ENCODE assay signal across 16 cellular contexts in the genomic region with DNA sequence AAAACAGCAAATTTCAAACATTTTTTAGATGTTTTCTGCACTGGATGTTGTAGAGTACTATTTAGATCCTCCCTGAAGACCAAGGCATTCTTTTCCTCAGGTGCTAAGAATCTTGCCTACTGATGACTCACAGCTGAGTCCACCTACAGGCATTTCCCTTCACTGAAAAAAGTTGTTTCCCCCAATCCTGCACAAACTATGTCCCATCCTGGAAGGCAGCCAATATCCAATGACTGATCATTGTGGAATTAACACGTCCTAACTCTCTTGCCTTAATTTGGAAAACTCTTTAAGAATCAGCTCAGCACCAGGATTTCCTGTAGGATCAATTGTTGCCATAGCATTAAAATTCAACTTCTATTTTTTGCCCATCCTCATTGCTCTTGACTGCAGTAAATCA.
DNase-seq lines count a peak whose midpoint lies in the region; ATAC-seq, FAIRE-seq and TF ChIP-seq lines count a peak whose summit lies in the region.
"Had no signal": no experiment of that assay in that cellular context is flagged by ENCODE, and none has a peak within 500 bp of the region (broad histone marks: within the 10 kb centered on the region; RNA-seq: fewer than 3 reads in every experiment).

No MANE protein-coding gene starts in this region.

- H3K27ac ChIP-seq in A549, result peak overlapping the region; percentile 53 to 70; a peak in 3 of 6 replicates
- H3K27ac ChIP-seq in ascending aorta, result peak overlapping the region; percentile 39 to 52
- no peak overlapping the region for H3K27ac ChIP-seq in WERI-Rb-1
- H3K27ac ChIP-seq: BLaER1, neutrophil, upper lobe of right lung had no signal

- no peak for TF ChIP-seq POLR2A in A549 (IDR thresholded peaks at IDR 0.05; ENCODE audit: low read length)

- H3K4me1 ChIP-seq in A549, result peaks cover 21% of the 10 kb centered on the region
- H3K4me1 ChIP-seq in ascending aorta, result peaks cover 6 to 7% of the 10 kb centered on the region in 2 donors
- H3K4me1 ChIP-seq: BLaER1, upper lobe of right lung had no signal

- no peaks in the 10 kb centered on the region for H3K9me3 ChIP-seq in A549
- H3K9me3 ChIP-seq in ascending aorta, result no peaks in the 10 kb centered on the region
- H3K9me3 ChIP-seq in WERI-Rb-1 (ENCODE audit: severe bottlenecking), result no peaks in the 10 kb centered on the region
- H3K9me3 ChIP-seq: BLaER1, neutrophil, upper lobe of right lung had no signal

- no peak for TF ChIP-seq CTCF in A549 (IDR thresholded peaks at IDR 0.05)
- TF ChIP-seq CTCF in HFFc6 (IDR thresholded peaks at IDR 0.05), result no peak
- no peak for TF ChIP-seq CTCF in ascending aorta (IDR thresholded peaks at IDR 0.05)
- no peak for TF ChIP-seq CTCF in WERI-Rb-1 (IDR thresholded peaks at IDR 0.05; ENCODE audit: low read depth, low read length)

- H3K4me3 ChIP-seq in A549 (no peak overlapping the region), ascending aorta (no peak overlapping the region), WERI-Rb-1 (ENCODE audit: low read depth, low read length) (no peak overlapping the region)
- H3K4me3 ChIP-seq: BLaER1, upper lobe of right lung had no signal

- H3K36me3 Mint-ChIP-seq in HFFc6 (ENCODE audit: low read depth), result peaks cover 19% of the 10 kb centered on the region

- CTCF ChIA-PET in A549 (lab: Yijun Ruan, JAX), result interaction anchor here (0.9 kb wide), 1 partner anchor 12 kb away, joined by 3 read pairs; no protein-coding TSS in a partner anchor

- no peak for TF ChIP-seq RAD21 in A549 (conservative IDR thresholded peaks at IDR 0.05 in 1 of 2, IDR thresholded peaks at IDR 0.05 in 1 of 2)

- H3K4me3 Mint-ChIP-seq in HFFc6, result peak overlapping the region; percentile 29

- peak overlapping the region; percentile 82 for H3K27ac Mint-ChIP-seq in HFFc6

- H3K27me3 Mint-ChIP-seq in HFFc6 (ENCODE audit: insufficient read depth), result no peaks in the 10 kb centered on the region

- POLR2A ChIA-PET in A549 (lab: Yijun Ruan, JAX), result no interaction called here

- no peak for TF ChIP-seq EP300 in A549 (IDR thresholded peaks at IDR 0.05)

- peak; percentile 3 to 72 for DNase-seq in A549 (ENCODE audit: low read depth in 1 of 2, low spot score in 1 of 2)
- DNase-seq in HFFc6, result peak; percentile 95
- DNase-seq in ascending aorta (ENCODE audit: low spot score in 2 of 2), result peak in 1 of 2 donors; percentile 64
- DNase-seq in hepatic stellate cell (ENCODE audit: low spot score), result peak; percentile 24
- DNase-seq in frontal cortex (ENCODE audit: low spot score in 2 of 2), result no peak
- DNase-seq in NCI-H2081 (lab: John Stamatoyannopoulos, UW), result no peak
- no peak for DNase-seq in WERI-Rb-1
- no peak for DNase-seq in left colon
- DNase-seq: activated CD8-positive, alpha-beta memory T cell treated with anti-CD3 and anti-CD28 coated beads, Interleukin-2, amount 50 U/mL, for 4 hours; central memory CD4-positive, alpha-beta T cell; MM.1S; NCI-H524; upper lobe of right lung had no signal

- ATAC-seq in A549, result peak; percentile 84 to 85; a peak in 5 of 6 replicates
- ATAC-seq in left colon, result no peak
- ATAC-seq: upper lobe of right lung had no signal

- H3K36me3 ChIP-seq in ascending aorta, result no peaks in the 10 kb centered on the region
- no peaks in the 10 kb centered on the region for H3K36me3 ChIP-seq in WERI-Rb-1
- H3K36me3 ChIP-seq: BLaER1, neutrophil, upper lobe of right lung had no signal

- no peaks in the 10 kb centered on the region for H3K9me3 Mint-ChIP-seq in HFFc6

- peak overlapping the region; percentile 47 for H3K4me2 ChIP-seq in A549
- H3K4me2 ChIP-seq: BLaER1 had no signal

- intact Hi-C loops in ascending aorta (cut with DNase I) (no loop called here), left colon (cut with DNase I, micrococcal nuclease) (no loop called here)

- peaks cover 83% of the 10 kb centered on the region for H3K4me1 Mint-ChIP-seq in HFFc6 (ENCODE audit: low read depth)

- 0% methylated on average over 1 of the region's 1 CpG for WGBS in A549 (ENCODE audit: missing lambda C conversion rate)

- FAIRE-seq in A549 (lab: Jason Lieb, UNC) (no peak), frontal cortex (lab: Jason Lieb, UNC) (no peak)
- FAIRE-seq: GM12892 had no signal

- H3K27me3 ChIP-seq in ascending aorta (no peaks in the 10 kb centered on the region), WERI-Rb-1 (ENCODE audit: insufficient read depth, low read depth, severe bottlenecking) (no peaks in the 10 kb centered on the region)
- H3K27me3 ChIP-seq: BLaER1, neutrophil, upper lobe of right lung had no signal

TF ChIP-seq in A549, 52 proteins besides CTCF, POLR2A, EP300 and RAD21:
- TF ChIP-seq BHLHE40 (IDR thresholded peaks at IDR 0.05; ENCODE audit: low read depth, low read length) (no peak), JUNB (IDR thresholded peaks at IDR 0.05) (peak; percentile 71), NFE2L2 (conservative IDR thresholded peaks at IDR 0.05; ENCODE audit: low read length) (no peak), FOSL2 (IDR thresholded peaks at IDR 0.05) (peak; percentile 55; the same call in 1 of the 2 replicates), FOSL2 (CRISPR knock-in tag; IDR thresholded peaks at IDR 0.05) (peak; percentile 75), KDM1A (IDR thresholded peaks at IDR 0.05; ENCODE audit: low read depth) (no peak), CBX2 (IDR thresholded peaks at IDR 0.05; ENCODE audit: borderline replicate concordance, low read depth) (no peak), MAFK (IDR thresholded peaks at IDR 0.05; ENCODE audit: partially characterized antibody) (no peak), ZSCAN20 (CRISPR knock-in tag; IDR thresholded peaks at IDR 0.05) (no peak)
- TF ChIP-seq, protein P1, sequence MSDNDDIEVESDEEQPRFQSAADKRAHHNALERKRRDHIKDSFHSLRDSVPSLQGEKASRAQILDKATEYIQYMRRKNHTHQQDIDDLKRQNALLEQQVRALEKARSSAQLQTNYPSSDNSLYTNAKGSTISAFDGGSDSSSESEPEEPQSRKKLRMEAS (IDR thresholded peaks at IDR 0.05), result no peak
- TF ChIP-seq, protein P2, sequence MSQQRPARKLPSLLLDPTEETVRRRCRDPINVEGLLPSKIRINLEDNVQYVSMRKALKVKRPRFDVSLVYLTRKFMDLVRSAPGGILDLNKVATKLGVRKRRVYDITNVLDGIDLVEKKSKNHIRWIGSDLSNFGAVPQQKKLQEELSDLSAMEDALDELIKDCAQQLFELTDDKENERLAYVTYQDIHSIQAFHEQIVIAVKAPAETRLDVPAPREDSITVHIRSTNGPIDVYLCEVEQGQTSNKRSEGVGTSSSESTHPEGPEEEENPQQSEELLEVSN (IDR thresholded peaks at IDR 0.05; ENCODE audit: borderline replicate concordance, low read depth), result no peak

Comparison
In these comparisons a context has a peak if more than half of its experiments do, and no peak if none do; other contexts are left out.
1. DNase-seq: peak in A549 (2 of 2), HFFc6 (single experiment) and hepatic stellate cell (single experiment); none in frontal cortex (0 of 2), NCI-H2081 (0 of 2), WERI-Rb-1 (single experiment) and left colon (0 of 2).